In genomic region chr2:127293758-127294562, GRCh38 we compare ENCODE assay signal across 1 cellular context.
TF ChIP-seq lines count a peak whose summit lies in the region.

Gene ERCC3 (minus strand): TSS chr2:127294144. CDS start chr2:127294081, 63 bp downstream.

TF ChIP-seq in HepG2, 621 proteins besides CTCF, POLR2A, EP300 and RAD21 (continued from another document and continues in another):
- TF ChIP-seq SIN3A (IDR thresholded peaks at IDR 0.05; ENCODE audit: borderline replicate concordance, low read depth, low read length) = peak; percentile 74; the same call in 1 of the 2 replicates
- TF ChIP-seq AGO2 (optimal IDR thresholded peaks at IDR 0.05; ENCODE audit: low read depth, low read length) = peak; percentile 81
- peak; percentile 83; the same call in 1 of the 2 replicates for TF ChIP-seq TSC22D2 (CRISPR knock-in tag; IDR thresholded peaks at IDR 0.05; ENCODE audit: borderline replicate concordance)
- TF ChIP-seq ZNF547 (CRISPR knock-in tag; IDR thresholded peaks at IDR 0.05) = peak; percentile 92; the same call in 1 of the 2 replicates
- TF ChIP-seq ZBTB7B (CRISPR knock-in tag; IDR thresholded peaks at IDR 0.05) = peak; percentile 94
- no peak; the same call in 1 of the 2 replicates for TF ChIP-seq ZNF460 (CRISPR knock-in tag; IDR thresholded peaks at IDR 0.05; ENCODE audit: borderline replicate concordance)
- peak; percentile 73 for TF ChIP-seq MEF2D (CRISPR knock-in tag; IDR thresholded peaks at IDR 0.05)
- peak; percentile 84; the same call in 1 of the 2 replicates for TF ChIP-seq ZFP90 (CRISPR knock-in tag; IDR thresholded peaks at IDR 0.05; ENCODE audit: borderline replicate concordance)
- peak; percentile 77 for TF ChIP-seq ZBED4 (CRISPR knock-in tag; IDR thresholded peaks at IDR 0.05; ENCODE audit: borderline replicate concordance)
- peak; percentile 100 for TF ChIP-seq KAT7 (CRISPR knock-in tag; IDR thresholded peaks at IDR 0.05; ENCODE audit: borderline replicate concordance)
- peak; percentile 89 for TF ChIP-seq ARNT2 (CRISPR knock-in tag; IDR thresholded peaks at IDR 0.05; ENCODE audit: low read depth)
- TF ChIP-seq SIX4 (CRISPR knock-in tag; IDR thresholded peaks at IDR 0.05) = peak; percentile 59; the same call in 1 of the 2 replicates
- 0 out of 2 replicates have a peak, but pooled peaks have one; percentile 22 for TF ChIP-seq TERF1 (CRISPR knock-in tag; IDR thresholded peaks at IDR 0.05)
- TF ChIP-seq TGIF2 (CRISPR knock-in tag; IDR thresholded peaks at IDR 0.05) = peak; percentile 47; the same call in 1 of the 2 replicates
- peak; percentile 93; the same call in 1 of the 2 replicates for TF ChIP-seq ZNF275 (CRISPR knock-in tag; IDR thresholded peaks at IDR 0.05; ENCODE audit: borderline replicate concordance)
- TF ChIP-seq ZBTB8A (CRISPR knock-in tag; IDR thresholded peaks at IDR 0.05; ENCODE audit: borderline replicate concordance, low read depth) = no peak
- TF ChIP-seq ZSCAN22 (CRISPR knock-in tag; IDR thresholded peaks at IDR 0.05) = no peak; the same call in 1 of the 2 replicates
- no peak for TF ChIP-seq RORA (CRISPR knock-in tag; IDR thresholded peaks at IDR 0.05)
- TF ChIP-seq CBFB (CRISPR knock-in tag; IDR thresholded peaks at IDR 0.05) = peak; percentile 89
- TF ChIP-seq SP5 (CRISPR knock-in tag; IDR thresholded peaks at IDR 0.05; ENCODE audit: borderline replicate concordance, low read depth) = 0 out of 2 replicates have a peak, but pooled peaks have one; percentile 15
- TF ChIP-seq POGZ (CRISPR knock-in tag; IDR thresholded peaks at IDR 0.05) = peak; percentile 59; the same call in 1 of the 2 replicates
- no peak for TF ChIP-seq MBNL3 (CRISPR knock-in tag; conservative IDR thresholded peaks at IDR 0.05)
- peak; percentile 57; the same call in 1 of the 2 replicates for TF ChIP-seq ZNF414 (CRISPR knock-in tag; IDR thresholded peaks at IDR 0.05)
- TF ChIP-seq NR0B2 (CRISPR knock-in tag; IDR thresholded peaks at IDR 0.05) = peak; percentile 93; the same call in 1 of the 2 replicates
- peak; percentile 79 for TF ChIP-seq MED8 (CRISPR knock-in tag; IDR thresholded peaks at IDR 0.05; ENCODE audit: insufficient replicate concordance)
- peak; percentile 53; the same call in 1 of the 2 replicates for TF ChIP-seq ZNF839 (CRISPR knock-in tag; IDR thresholded peaks at IDR 0.05; ENCODE audit: borderline replicate concordance)
- TF ChIP-seq ARID5B (CRISPR knock-in tag; IDR thresholded peaks at IDR 0.05) = peak; percentile 79
- no peak for TF ChIP-seq RAD51 (IDR thresholded peaks at IDR 0.05; ENCODE audit: borderline replicate concordance)
- peak; percentile 87 to 90; a peak in 3 of 4 replicates for TF ChIP-seq HMGXB4 (CRISPR knock-in tag; IDR thresholded peaks at IDR 0.05; ENCODE audit: borderline replicate concordance in 1 of 2, low read depth in 1 of 2)
- 0 out of 2 replicates have a peak, but pooled peaks have one; percentile 35 for TF ChIP-seq ZHX1 (CRISPR knock-in tag; IDR thresholded peaks at IDR 0.05; ENCODE audit: low read depth)
- TF ChIP-seq ZNF253 (CRISPR knock-in tag; IDR thresholded peaks at IDR 0.05; ENCODE audit: borderline replicate concordance) = peak; percentile 79
- TF ChIP-seq IRF9 (CRISPR knock-in tag; IDR thresholded peaks at IDR 0.05; ENCODE audit: borderline replicate concordance) = peak; percentile 99
- peak; percentile 96 for TF ChIP-seq MEIS1 (CRISPR knock-in tag; IDR thresholded peaks at IDR 0.05; ENCODE audit: borderline replicate concordance)
- TF ChIP-seq ZSCAN25 (CRISPR knock-in tag; IDR thresholded peaks at IDR 0.05) = peak; percentile 64; the same call in 1 of the 2 replicates
- TF ChIP-seq HNF1B (CRISPR knock-in tag; IDR thresholded peaks at IDR 0.05) = peak; percentile 49; the same call in 1 of the 2 replicates
- TF ChIP-seq SOX5 (CRISPR knock-in tag; IDR thresholded peaks at IDR 0.05; ENCODE audit: borderline replicate concordance) = peak; percentile 54; the same call in 1 of the 2 replicates
- TF ChIP-seq FOXA1 (IDR thresholded peaks at IDR 0.05) = no peak
- TF ChIP-seq FOXA1 (CRISPR knock-in tag; IDR thresholded peaks at IDR 0.05) = peak; percentile 50
- TF ChIP-seq DR1 (CRISPR knock-in tag; IDR thresholded peaks at IDR 0.05) = peak; percentile 90
- TF ChIP-seq ZNF230 (CRISPR knock-in tag; IDR thresholded peaks at IDR 0.05) = peak; percentile 94
- TF ChIP-seq KDM3A (CRISPR knock-in tag; IDR thresholded peaks at IDR 0.05; ENCODE audit: low read depth) = peak; percentile 90
- peak; percentile 40 for TF ChIP-seq RBAK (CRISPR knock-in tag; IDR thresholded peaks at IDR 0.05)
